9 cellular contexts compared by ENCODE assay signal in genomic region chr19:37928527-37929286, GRCh38. TPM values are rescaled to one million over a fixed set of nuclear protein-coding genes. Genes with fewer than 3 reads are reported as not detected.
DNase-seq lines count a peak whose midpoint lies in the region; ATAC-seq and TF ChIP-seq lines count a peak whose summit lies in the region.
"Had no signal": no experiment of that assay in that cellular context is flagged by ENCODE, and none has a peak within 500 bp of the region (broad histone marks: within the 10 kb centered on the region; RNA-seq: fewer than 3 reads in every experiment).

No MANE protein-coding gene starts in this region.

- DNase-seq in NB4 (ENCODE audit: low read depth) (peak; percentile 63), mesenchymal stem cell (no peak), BE2C (no peak), GM19240 (ENCODE audit: insufficient read length, low spot score) (no peak), omental fat pad (ENCODE audit: low spot score) (no peak)
- no peak for DNase-seq in stimulated activated CD4-positive, alpha-beta T cell treated with anti-CD3 and anti-CD28 coated beads, Interleukin-15, amount 100 ng/mL, for 24 hours
- DNase-seq: body of pancreas had no signal

- TF ChIP-seq CTCF in NB4 (IDR thresholded peaks at IDR 0.05; ENCODE audit: low read depth, low read length) (no peak), BE2C (IDR thresholded peaks at IDR 0.05; ENCODE audit: low read depth, low read length) (no peak), omental fat pad (IDR thresholded peaks at IDR 0.05) (no peak)

- no peak overlapping the region for H3K4ac ChIP-seq in mesenchymal stem cell (ENCODE audit: low read depth in 1 of 2, low read length in 2 of 2)

- no peak overlapping the region for H3K18ac ChIP-seq in mesenchymal stem cell (ENCODE audit: low read depth in 1 of 2, low read length in 2 of 2)

- H3K9me3 ChIP-seq in mesenchymal stem cell (ENCODE audit: control insufficient read depth, low read length) (no peaks in the 10 kb centered on the region), BE2C (no peaks in the 10 kb centered on the region)
- H3K9me3 ChIP-seq: body of pancreas had no signal

- H2BK5ac ChIP-seq in mesenchymal stem cell (ENCODE audit: low read depth, low read length, poor library complexity, severe bottlenecking) = no peak overlapping the region

- no peak overlapping the region for H2AFZ ChIP-seq in mesenchymal stem cell (ENCODE audit: low read depth, low read length)

- ATAC-seq in GM18858 (IDR thresholded peaks at IDR 0.05; ENCODE audit: unreplicated experiment) (peak; percentile 43), HG02571 (IDR thresholded peaks at IDR 0.05; ENCODE audit: unreplicated experiment) (peak; percentile 53), omental fat pad (ENCODE audit: low FRiP score) (no peak)
- ATAC-seq: body of pancreas had no signal

- peaks cover 10% of the 10 kb centered on the region for H3K79me1 ChIP-seq in mesenchymal stem cell (replicated peaks; ENCODE audit: low read length, poor library complexity, severe bottlenecking)

- no peak overlapping the region for H3K4me2 ChIP-seq in mesenchymal stem cell (ENCODE audit: low read length, poor library complexity, severe bottlenecking)

- H3K4me1 ChIP-seq in mesenchymal stem cell (ENCODE audit: control insufficient read depth, insufficient read depth, low read depth, low read length) = peaks cover 25% of the 10 kb centered on the region
- H3K4me1 ChIP-seq in BE2C = no peaks in the 10 kb centered on the region

- no peak overlapping the region for H3K27ac ChIP-seq in mesenchymal stem cell (ENCODE audit: low read length, poor library complexity, severe bottlenecking)
- H3K27ac ChIP-seq: body of pancreas had no signal

- H3K4me3 ChIP-seq in NB4 (ENCODE audit: low read depth, low read length) (no peak overlapping the region), mesenchymal stem cell (ENCODE audit: insufficient read depth in 1 of 2, low read depth in 1 of 2, low read length in 2 of 2) (no peak overlapping the region), BE2C (ENCODE audit: low read depth, low read length) (no peak overlapping the region)
- H3K4me3 ChIP-seq: body of pancreas had no signal

- no peak overlapping the region for H2BK120ac ChIP-seq in mesenchymal stem cell (ENCODE audit: low read depth, low read length)

- H4K91ac ChIP-seq in mesenchymal stem cell (ENCODE audit: low read length) = no peak overlapping the region

- no peak overlapping the region for H3K14ac ChIP-seq in mesenchymal stem cell (ENCODE audit: low read length in 2 of 2)

- WGBS in mesenchymal stem cell = 83% methylated on average over 5 of the region's 5 CpGs

- no peak overlapping the region for H4K8ac ChIP-seq in mesenchymal stem cell (ENCODE audit: low read length)

- H3K36me3 ChIP-seq in mesenchymal stem cell (ENCODE audit: control insufficient read depth in 1 of 2, insufficient read depth in 2 of 2, low read depth in 1 of 2, low read length in 2 of 2) (peaks cover 0 to 16% of the 10 kb centered on the region in 2 experiments), BE2C (no peaks in the 10 kb centered on the region)

- H2AK5ac ChIP-seq in mesenchymal stem cell (ENCODE audit: low read length, severe bottlenecking) = peak overlapping the region; percentile 60

- H2BK15ac ChIP-seq in mesenchymal stem cell (ENCODE audit: low read depth, poor library complexity, severe bottlenecking) = no peak overlapping the region

- no peaks in the 10 kb centered on the region for H3K27me3 ChIP-seq in mesenchymal stem cell (ENCODE audit: control insufficient read depth in 1 of 2, insufficient read depth in 1 of 2, low read length in 2 of 2)
- no peaks in the 10 kb centered on the region for H3K27me3 ChIP-seq in BE2C
- H3K27me3 ChIP-seq: body of pancreas had no signal

- H2BK12ac ChIP-seq in mesenchymal stem cell (ENCODE audit: low read length in 2 of 2) = no peak overlapping the region

- H3K9ac ChIP-seq in mesenchymal stem cell (ENCODE audit: low read length) = no peak overlapping the region

- TF ChIP-seq POLR2A in NB4 (IDR thresholded peaks at IDR 0.05; ENCODE audit: extremely low read depth, insufficient read length) = no peak

- H3K23ac ChIP-seq in mesenchymal stem cell (ENCODE audit: low read length in 2 of 2) = no peak overlapping the region

RNA-seq across cellular contexts. Expression of gene SIPA1L3, which starts 21.7 kb away (rescaled TPM):
- 7.2 TPM for polyA plus RNA-seq in mesenchymal stem cell (2013, experiment 1 of 2)
- polyA plus RNA-seq in mesenchymal stem cell (2013, experiment 2 of 2) = 6.7 TPM
- polyA plus RNA-seq in BE2C (2012; ENCODE audit: insufficient read depth, insufficient read length, low read depth) = 13.1 TPM
- 10 to 100 TPM in 2 of 4 donors, 1 to 10 TPM in 2; 8.9 to 14.7 (median 12.0) TPM for total RNA-seq in omental fat pad

RNA-seq across cellular contexts. Expression of gene WDR87, which starts 22.3 kb away (rescaled TPM):
- not detected for polyA plus RNA-seq in mesenchymal stem cell (2013, experiment 1 of 2)
- not detected for polyA plus RNA-seq in mesenchymal stem cell (2013, experiment 2 of 2)
- not detected for polyA plus RNA-seq in BE2C (2012; ENCODE audit: insufficient read depth, insufficient read length, low read depth)
- total RNA-seq in omental fat pad = not detected
- total RNA-seq: body of pancreas had no signal
